In the genomic region with DNA sequence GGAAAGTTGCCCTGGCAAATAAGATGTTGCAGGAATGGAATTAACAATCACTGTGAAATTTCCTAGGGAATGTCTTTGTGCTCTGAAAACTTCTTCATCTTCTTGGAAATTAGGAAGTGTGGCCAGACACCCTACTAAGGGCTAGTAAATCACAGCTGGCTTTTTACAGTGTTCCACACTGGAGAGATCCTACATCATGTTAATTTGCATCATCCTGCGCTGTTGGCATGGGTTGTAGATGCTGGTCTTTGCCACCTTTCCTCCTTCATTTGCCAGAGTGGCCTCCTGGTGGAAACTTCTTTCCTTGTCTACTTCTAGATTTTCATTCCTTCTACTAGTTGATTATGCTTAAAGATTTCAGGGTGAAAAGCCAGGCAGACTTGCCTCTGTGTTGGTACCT, we compare ENCODE assay signal across 10 cellular contexts. TPM values are rescaled to one million over a fixed set of nuclear protein-coding genes. Genes with fewer than 3 reads are reported as not detected.
DNase-seq lines count a peak whose midpoint lies in the region; ATAC-seq and TF ChIP-seq lines count a peak whose summit lies in the region.
"Had no signal": no experiment of that assay in that cellular context is flagged by ENCODE, and none has a peak within 500 bp of the region (broad histone marks: within the 10 kb centered on the region; RNA-seq: fewer than 3 reads in every experiment).

No MANE protein-coding gene starts in this region.

- H3K36me3 Mint-ChIP-seq in Caco-2 (ENCODE audit: insufficient read depth, unreplicated experiment) (peaks cover 54% of the 10 kb centered on the region), GM23338 (ENCODE audit: low read depth) (no peaks in the 10 kb centered on the region)
- peaks cover 92% of the 10 kb centered on the region for H3K36me3 Mint-ChIP-seq in effector memory CD8-positive, alpha-beta T cell (ENCODE audit: insufficient read depth)

- H4K20me1 ChIP-seq in PC-3 (ENCODE audit: low read length) (peaks cover 20% of the 10 kb centered on the region), osteoblast (ENCODE audit: insufficient read depth, low read length) (peaks cover 3% of the 10 kb centered on the region), GM23338 (replicated peaks; ENCODE audit: insufficient read depth) (0 out of 2 replicates have a peak, but pooled peaks cover 4% of the 10 kb centered on the region)

- POLR2A ChIA-PET in Caco-2 (lab: Charles Lee) (no interaction called here), PC-3 (lab: Charles Lee; ENCODE audit: unreplicated experiment) (interaction anchor here (0.6 kb wide), 1 partner anchor 24 kb away, joined by 14 read pairs; no protein-coding TSS in a partner anchor)

- no peaks in the 10 kb centered on the region for H3F3A ChIP-seq in PC-3 (ENCODE audit: low read length, unreplicated experiment)
- H3F3A ChIP-seq in GM23338 (replicated peaks; ENCODE audit: low read depth): no peaks in the 10 kb centered on the region

- no peak overlapping the region for H3K27ac Mint-ChIP-seq in Caco-2 (ENCODE audit: unreplicated experiment)
- H3K27ac Mint-ChIP-seq in effector memory CD8-positive, alpha-beta T cell: peak overlapping the region; percentile 97 to 100
- H3K27ac Mint-ChIP-seq in GM23338: no peak overlapping the region

- no peak overlapping the region for H3K9ac ChIP-seq in PC-3 (ENCODE audit: low read length)

- H2AFZ ChIP-seq in PC-3 (ENCODE audit: low read length) (no peak overlapping the region), osteoblast (ENCODE audit: low read length) (no peak overlapping the region), GM23338 (no peak overlapping the region)

- no peaks in the 10 kb centered on the region for H3K9me3 ChIP-seq in Caco-2
- H3K9me3 ChIP-seq in PC-3 (ENCODE audit: low read length): no peaks in the 10 kb centered on the region
- no peaks in the 10 kb centered on the region for H3K9me3 ChIP-seq in osteoblast (ENCODE audit: low read depth, low read length)

- H3K4me3 Mint-ChIP-seq in Caco-2 (ENCODE audit: unreplicated experiment): peak overlapping the region; percentile 94
- H3K4me3 Mint-ChIP-seq in effector memory CD8-positive, alpha-beta T cell: peak overlapping the region; percentile 79 to 95
- no peak overlapping the region for H3K4me3 Mint-ChIP-seq in GM23338

- DNase-seq in Caco-2: no peak
- DNase-seq in PC-3: no peak
- DNase-seq in effector memory CD8-positive, alpha-beta T cell: peak in 2 of 3 experiments; percentile 21 to 37
- DNase-seq in osteoblast (ENCODE audit: insufficient read length, low spot score, missing footprints): no peak
- no peak for DNase-seq in GM23338 (ENCODE audit: low spot score)
- no peak for DNase-seq in stimulated activated CD4-positive, alpha-beta T cell treated with anti-CD3 and anti-CD28 coated beads, Interleukin-2, amount 100 ng/mL, for 24 hours
- DNase-seq: foreskin fibroblast had no signal

- H3K9me3 Mint-ChIP-seq in Caco-2 (ENCODE audit: unreplicated experiment) (no peaks in the 10 kb centered on the region), GM23338 (no peaks in the 10 kb centered on the region)
- no peaks in the 10 kb centered on the region for H3K9me3 Mint-ChIP-seq in effector memory CD8-positive, alpha-beta T cell

- H3K4me1 Mint-ChIP-seq in Caco-2 (ENCODE audit: low read depth, unreplicated experiment) (peaks cover 23% of the 10 kb centered on the region), GM23338 (peaks cover 26% of the 10 kb centered on the region)
- peaks cover 55 to 69% of the 10 kb centered on the region in 2 donors for H3K4me1 Mint-ChIP-seq in effector memory CD8-positive, alpha-beta T cell (ENCODE audit: low read depth in 2 of 2)

- H3K4me1 ChIP-seq in Caco-2: peaks cover 58% of the 10 kb centered on the region
- peaks cover 48% of the 10 kb centered on the region for H3K4me1 ChIP-seq in PC-3 (ENCODE audit: insufficient read depth, low read length)
- H3K4me1 ChIP-seq in osteoblast (ENCODE audit: insufficient read depth, low read length): peaks cover 67% of the 10 kb centered on the region
- peaks cover 21% of the 10 kb centered on the region for H3K4me1 ChIP-seq in GM23338 (ENCODE audit: insufficient read depth)

- H3K36me3 ChIP-seq in Caco-2 (ENCODE audit: control insufficient read depth, insufficient read depth, low read length) (peaks cover 3% of the 10 kb centered on the region), PC-3 (ENCODE audit: low read depth, low read length) (peaks cover 10% of the 10 kb centered on the region; the same call in 1 of the 2 replicates), osteoblast (ENCODE audit: insufficient read depth, low read length) (peaks cover 21% of the 10 kb centered on the region), GM23338 (ENCODE audit: insufficient read depth) (no peaks in the 10 kb centered on the region)

- H3K4me3 ChIP-seq in Caco-2 (ENCODE audit: low read depth, low read length): no peak overlapping the region
- H3K4me3 ChIP-seq in PC-3 (ENCODE audit: low read length): peak overlapping the region; percentile 90
- H3K4me3 ChIP-seq in osteoblast (ENCODE audit: insufficient read depth, low read length): peak overlapping the region; percentile 81
- H3K4me3 ChIP-seq in GM23338: no peak overlapping the region
- H3K4me3 ChIP-seq: SK-N-MC had no signal

- H3K9me2 ChIP-seq in PC-3 (replicated peaks; ENCODE audit: low read length): no peaks in the 10 kb centered on the region
- H3K9me2 ChIP-seq in GM23338 (ENCODE audit: insufficient read depth): peaks cover 5% of the 10 kb centered on the region; the same call in 1 of the 2 replicates

- intact Hi-C loops in Caco-2 (cut with micrococcal nuclease; ENCODE audit: unreplicated experiment): loop anchor here (5.0 kb wide), 2 partner anchors 147 to 222 kb away; no protein-coding TSS in a partner anchor
- intact Hi-C loops in PC-3 (cut with micrococcal nuclease): loop anchor here (5.0 kb wide), 1 partner anchor 58 kb away; no protein-coding TSS in a partner anchor

- H3K27me3 Mint-ChIP-seq in Caco-2 (ENCODE audit: insufficient read depth, unreplicated experiment): no peaks in the 10 kb centered on the region
- no peaks in the 10 kb centered on the region for H3K27me3 Mint-ChIP-seq in effector memory CD8-positive, alpha-beta T cell
- H3K27me3 Mint-ChIP-seq in GM23338 (ENCODE audit: insufficient read depth, low read depth, poor library complexity): peaks cover 26% of the 10 kb centered on the region

- H3K4me2 ChIP-seq in PC-3 (ENCODE audit: low read length) (peak overlapping the region; percentile 84), osteoblast (ENCODE audit: insufficient read depth, low read length) (peak overlapping the region; percentile 92), GM23338 (no peak overlapping the region)

- CTCF ChIA-PET in Caco-2 (lab: Charles Lee): interaction anchor here (1.8 kb wide), 1 partner anchor 162 kb away, joined by 7 read pairs; no protein-coding TSS in a partner anchor
- CTCF ChIA-PET in PC-3 (lab: Charles Lee): no interaction called here

- ATAC-seq in PC-3 (no peak), GM23338 (no peak), GM18867 (IDR thresholded peaks at IDR 0.05; ENCODE audit: unreplicated experiment) (no peak), HG03280 (IDR thresholded peaks at IDR 0.05; ENCODE audit: unreplicated experiment) (no peak)
- ATAC-seq in effector memory CD8-positive, alpha-beta T cell (replicated peaks): no peak

- TF ChIP-seq CTCF in Caco-2 (IDR thresholded peaks at IDR 0.05; ENCODE audit: insufficient read depth in 1 of 2, low read depth in 1 of 2, low read length in 1 of 2, severe bottlenecking in 1 of 2, unreplicated experiment in 1 of 2) (no peak), PC-3 (conservative IDR thresholded peaks at IDR 0.05; ENCODE audit: low read depth, low read length) (no peak), osteoblast (IDR thresholded peaks at IDR 0.05; ENCODE audit: extremely low read depth, low read depth, low read length) (peak; percentile 8), GM23338 (conservative IDR thresholded peaks at IDR 0.05; ENCODE audit: low read depth in 2 of 2) (no peak)

- BruUV-seq in Caco-2 (replicated peaks; lab: Mats Ljungman, UMichigan) (no TSS peak), PC-3 (replicated peaks; lab: Mats Ljungman, UMichigan) (no TSS peak)

- H3K79me2 ChIP-seq in PC-3 (ENCODE audit: low read length) (peaks cover 50% of the 10 kb centered on the region), osteoblast (ENCODE audit: insufficient read depth, low read length) (peaks cover 75% of the 10 kb centered on the region), GM23338 (replicated peaks; ENCODE audit: insufficient read depth) (no peaks in the 10 kb centered on the region)

- H3K27ac ChIP-seq in PC-3 (ENCODE audit: low read length) (no peak overlapping the region), osteoblast (ENCODE audit: low read depth, low read length) (peak overlapping the region; percentile 45), GM23338 (ENCODE audit: low read depth) (no peak overlapping the region)
- H3K27ac ChIP-seq: SK-N-MC had no signal

- no peaks in the 10 kb centered on the region for H3K27me3 ChIP-seq in Caco-2 (replicated peaks; ENCODE audit: control insufficient read depth, insufficient read depth, low read length)
- H3K27me3 ChIP-seq in PC-3 (ENCODE audit: low read length): no peaks in the 10 kb centered on the region
- H3K27me3 ChIP-seq in osteoblast (ENCODE audit: insufficient read depth, low read length): no peaks in the 10 kb centered on the region
- H3K27me3 ChIP-seq in GM23338 (ENCODE audit: insufficient read depth): peaks cover 24% of the 10 kb centered on the region

TF ChIP-seq in GM23338, 12 proteins besides CTCF, POLR2A, EP300 and RAD21:
- TF ChIP-seq ZNF331 (CRISPR knock-in tag; IDR thresholded peaks at IDR 0.05; ENCODE audit: low read depth) (no peak), EZH2phosphoT487 (IDR thresholded peaks at IDR 0.05; ENCODE audit: unreplicated experiment) (no peak), STAT1 (IDR thresholded peaks at IDR 0.05; ENCODE audit: unreplicated experiment) (no peak)
TF ChIP-seq in GM23338: peak in this region for 0.

RNA-seq across cellular contexts. Expression of a gene that starts 2.7 kb away (rescaled TPM):
- 45.7 and 50.4 TPM in 2 replicates for total RNA-seq in Caco-2 (2022)
- total RNA-seq in PC-3 (2014; rRNA removed): 21.9 TPM in 2 replicates
- 8.5 and 10.5 TPM in 2 replicates for total RNA-seq in osteoblast
- 2.3 and 4.4 TPM in 2 replicates for total RNA-seq in GM23338 (2014; rRNA removed; shearing (Covaris generic))
- 2.1 and 3.3 TPM in 2 replicates for polyA plus RNA-seq in GM23338 (2016; fragmentation: Nextera tagmentation; extraction: Ambion mirVana)

Comparison
In these comparisons a context has a peak if more than half of its experiments do, and no peak if none do; other contexts are left out.
1. DNase-seq: peak in effector memory CD8-positive, alpha-beta T cell (2 of 3); none in Caco-2 (0 of 2), PC-3 (single experiment), osteoblast (single experiment), GM23338 (single experiment) and stimulated activated CD4-positive, alpha-beta T cell treated with anti-CD3 and anti-CD28 coated beads, Interleukin-2, amount 100 ng/mL, for 24 hours (0 of 2).
2. H3K4me3 ChIP-seq: peak in PC-3 (single experiment) and osteoblast (single experiment); none in Caco-2 (single experiment) and GM23338 (single experiment).
3. H3K27ac Mint-ChIP-seq: peak in effector memory CD8-positive, alpha-beta T cell (2 of 2); none in Caco-2 (single experiment) and GM23338 (single experiment).